ENCODE assay signal across 23 cellular contexts in genomic region chr16:71974068-71974818, GRCh38. TPM values are rescaled to one million over a fixed set of nuclear protein-coding genes. Genes with fewer than 3 reads are reported as not detected.
"Had no signal": no experiment of that assay in that cellular context is flagged by ENCODE, and none has a peak within 500 bp of the region (broad histone marks: within the 10 kb centered on the region; RNA-seq: fewer than 3 reads in every experiment).

No MANE protein-coding gene starts in this region.

- H3K27me3 ChIP-seq: brain microvascular endothelial cell, cardiac muscle cell had no signal

- H3K36me3 ChIP-seq: brain microvascular endothelial cell, cardiac muscle cell had no signal

- H3K4me3 ChIP-seq: cardiac muscle cell, SK-N-MC had no signal

- DNase-seq: activated CD4-positive, alpha-beta T cell treated with anti-CD3 and anti-CD28 coated beads for 4 hours; activated CD8-positive, alpha-beta memory T cell treated with anti-CD3 and anti-CD28 coated beads, Interleukin-2, amount 50 U/mL, for 4 hours; activated CD8-positive, alpha-beta T cell treated with anti-CD3 and anti-CD28 coated beads for 36 hours; activated gamma-delta T cell treated with Interleukin-2 at 50 U/mL for 16 hours; activated naive CD4-positive, alpha-beta T cell treated with anti-CD3 and anti-CD28 coated beads, Interleukin-2, amount 10 ng/mL, durations not matched to agents 7 days and 5 days; activated naive CD8-positive, alpha-beta T cell treated with anti-CD3 and anti-CD28 coated beads for 36 hours; activated T-cell treated with anti-CD3 and anti-CD28 coated beads, Interleukin-2, amount 50 U/mL, for 72 hours; brain microvascular endothelial cell; MM.1S; NCI-H1105 treated with DMSO at 0.1 percent for 48 hours; NCI-H146; NCI-H187 treated with DMSO at 0.1 percent for 48 hours; NCI-H2081 treated with DMSO at 0.1 percent for 48 hours; NCI-H446; NCI-H524; NCI-H774; RPMI8226; T-cell had no signal

- ATAC-seq: activated CD4-positive, CD25-positive, alpha-beta regulatory T cell treated with anti-CD3 and anti-CD28 coated beads, Interleukin-2, amount 50 U/mL, for 24 hours; activated CD8-positive, alpha-beta T cell treated with anti-CD3 and anti-CD28 coated beads for 36 hours; activated T-cell treated with anti-CD3 and anti-CD28 coated beads, Interleukin-2, amount 50 U/mL, for 72 hours; Right ventricle myocardium inferior; T-cell had no signal

- H3K27ac ChIP-seq: brain microvascular endothelial cell, cardiac muscle cell, SK-N-MC had no signal

RNA-seq across cellular contexts. Expression of gene PKD1L3, which starts 26.0 kb away (rescaled TPM):
- total RNA-seq: activated T-helper 2 cell treated with anti-CD3 and anti-CD28 coated beads, Interferon-gamma antibody, Interleukin-2, Interleukin-4, amounts not matched to agents 10 μg/mL and 5 μg/mL and 100 μg/mL, durations not matched to agents 14 hours and 24 hours and 36 hours; cardiac muscle cell had no signal
- polyA plus RNA-seq: cardiac muscle cell had no signal
